In genomic region chr1:98001764-98002163, GRCh38 we compare ENCODE assay signal across 15 cellular contexts.
DNase-seq lines count a peak whose midpoint lies in the region; ATAC-seq, FAIRE-seq and TF ChIP-seq lines count a peak whose summit lies in the region.
"Had no signal": no experiment of that assay in that cellular context is flagged by ENCODE, and none has a peak within 500 bp of the region (broad histone marks: within the 10 kb centered on the region; RNA-seq: fewer than 3 reads in every experiment).

No MANE protein-coding gene starts in this region.

- 81% methylated on average over 1 of the region's 1 CpG; no CpG with 5 or more reads in 1 of the 2 experiments for WGBS in H1 (ENCODE audit: extremely low coverage in 1 of 2, insufficient coverage in 1 of 2, insufficient read length in 1 of 2, insufficient replicate concordance in 2 of 2, low coverage in 1 of 2, low lambda C conversion rate in 2 of 2, missing lambda C conversion rate in 1 of 2), 2 experiments
- WGBS in psoas muscle, 3 donors: 88 to 93% (median 91%) methylated on average over 1 of the region's 1 CpG

- peak; percentile 26 to 27; a peak in 3 of 4 replicates for TF ChIP-seq RAD21 in H1 (IDR thresholded peaks at IDR 0.05 in 1 of 2, conservative IDR thresholded peaks at IDR 0.05 in 1 of 2; ENCODE audit: low read depth in 2 of 2, low read length in 2 of 2)

- no peak for TF ChIP-seq POLR2A in H1 (IDR thresholded peaks at IDR 0.05; ENCODE audit: control extremely low read depth in 1 of 2, low read depth in 2 of 2, low read length in 2 of 2)

- no peak overlapping the region for H2BK15ac ChIP-seq in H1 (ENCODE audit: low read length)

- H3K79me2 ChIP-seq in H1 (ENCODE audit: control insufficient read depth in 1 of 2, insufficient read depth in 2 of 2, low read length in 2 of 2): no peaks in the 10 kb centered on the region

- no peak overlapping the region for H2BK12ac ChIP-seq in H1 (ENCODE audit: low read depth, low read length)

- H3K27ac ChIP-seq in H1 (ENCODE audit: low read depth, low read length) (no peak overlapping the region), psoas muscle (no peak overlapping the region)
- H3K27ac ChIP-seq: tibial artery had no signal

- no peak overlapping the region for H2AK5ac ChIP-seq in H1 (ENCODE audit: low read depth, low read length)

- H4K5ac ChIP-seq in H1 (ENCODE audit: insufficient read length, low read depth, low read length): no peak overlapping the region

- no peaks in the 10 kb centered on the region for H3K79me1 ChIP-seq in H1 (ENCODE audit: low read depth, low read length)

- ATAC-seq in psoas muscle: no peak

- H3K23me2 ChIP-seq in H1 (ENCODE audit: low read depth, low read length): no peaks in the 10 kb centered on the region

- H4K91ac ChIP-seq in H1 (replicated peaks; ENCODE audit: insufficient read length, low read length): no peak overlapping the region

- no peak overlapping the region for H3K4ac ChIP-seq in H1 (replicated peaks; ENCODE audit: insufficient read length, low read depth, low read length)

- H3K36me3 ChIP-seq in H1 (ENCODE audit: control insufficient read depth in 2 of 4, insufficient read depth in 4 of 4, low read length in 3 of 4) (no peaks in the 10 kb centered on the region), psoas muscle (ENCODE audit: insufficient read depth in 1 of 2, low read depth in 1 of 2) (no peaks in the 10 kb centered on the region)
- H3K36me3 ChIP-seq: tibial artery had no signal

- H4K8ac ChIP-seq in H1 (ENCODE audit: extremely low read depth, insufficient read depth, low read length): no peak overlapping the region

- no peak overlapping the region for H2BK5ac ChIP-seq in H1 (ENCODE audit: low read depth, low read length)

- no peak overlapping the region for H2BK120ac ChIP-seq in H1 (replicated peaks; ENCODE audit: low read depth, low read length)

- TF ChIP-seq CTCF in H1 (IDR thresholded peaks at IDR 0.05; ENCODE audit: control extremely low read depth in 1 of 3, insufficient read depth in 1 of 3, low read depth in 1 of 3, low read length in 3 of 3) (peak in 1 of 3 experiments; percentile 10; a peak in 1 of 4 replicates), psoas muscle (IDR thresholded peaks at IDR 0.05) (peak; percentile 8)

- H3K18ac ChIP-seq in H1 (ENCODE audit: extremely low read depth, low read length): no peak overlapping the region

- intact Hi-C loops in psoas muscle (cut with DNase I): no loop called here

- H4K20me1 ChIP-seq in H1 (replicated peaks in 1 of 2; ENCODE audit: control insufficient read depth in 1 of 2, insufficient read depth in 2 of 2, low read length in 2 of 2): no peaks in the 10 kb centered on the region

- H3K4me2 ChIP-seq in H1 (ENCODE audit: insufficient read depth in 1 of 2, low read depth in 2 of 2, low read length in 2 of 2): no peak overlapping the region

- no peak overlapping the region for H3K9ac ChIP-seq in H1 (replicated peaks in 1 of 4; ENCODE audit: extremely low read depth in 1 of 4, low read depth in 3 of 4, low read length in 3 of 4)

- FAIRE-seq in H1 (lab: Jason Lieb, UNC): no peak
- FAIRE-seq: A204.1, colon had no signal

- TF ChIP-seq EP300 in H1 (IDR thresholded peaks at IDR 0.05; ENCODE audit: borderline replicate concordance in 1 of 2, low read depth in 2 of 2, low read length in 2 of 2): no peak

- H3K23ac ChIP-seq in H1 (ENCODE audit: insufficient read length): no peak overlapping the region

- H3K4me1 ChIP-seq in H1 (replicated peaks in 1 of 4; ENCODE audit: control insufficient read depth in 3 of 4, insufficient read depth in 4 of 4, low read length in 3 of 4) (peaks cover 0 to 2% (median 0%) of the 10 kb centered on the region in 4 experiments; a peak in 1 of 7 replicates), psoas muscle (no peaks in the 10 kb centered on the region)
- H3K4me1 ChIP-seq: tibial artery had no signal

- POLR2A ChIA-PET in H1 (lab: Charles Lee; ENCODE audit: partially characterized antibody): no interaction called here

- H2BK20ac ChIP-seq in H1 (ENCODE audit: low read length): no peak overlapping the region

- H3K27me3 ChIP-seq in H1 (replicated peaks in 1 of 4; ENCODE audit: control insufficient read depth in 3 of 4, extremely low read depth in 1 of 4, insufficient read depth in 3 of 4, low read length in 3 of 4) (no peaks in the 10 kb centered on the region), psoas muscle (ENCODE audit: insufficient read depth in 3 of 3, low read length in 2 of 3) (peaks cover 0 to 4% (median 0%) of the 10 kb centered on the region in 3 donors)
- H3K27me3 ChIP-seq: tibial artery had no signal

- CTCF ChIA-PET in H1 (lab: Charles Lee; ENCODE audit: partially characterized antibody): interaction anchor here (0.6 to 1.1 kb wide), 2 partner anchors 48 to 458 kb away, joined by 4 read pairs; no protein-coding TSS in a partner anchor

- H3K9me3 ChIP-seq in H1 (ENCODE audit: insufficient read depth in 2 of 2, low read depth in 1 of 2, low read length in 1 of 2): no peaks in the 10 kb centered on the region
- H3K9me3 ChIP-seq in psoas muscle: no peaks in the 10 kb centered on the region
- H3K9me3 ChIP-seq: tibial artery had no signal

- no peak overlapping the region for H2AFZ ChIP-seq in H1 (ENCODE audit: low read length)

- peak; percentile 18 for DNase-seq in NCI-H1694 treated with DMSO at 0.1 percent for 48 hours (lab: John Stamatoyannopoulos, UW)
- DNase-seq in NCI-H1694 (lab: John Stamatoyannopoulos, UW): no peak
- peak; percentile 12 for DNase-seq in NCI-H69 (lab: John Stamatoyannopoulos, UW)
- no peak for DNase-seq in H1 (ENCODE audit: low read depth in 1 of 2, low spot score in 2 of 2)
- DNase-seq in psoas muscle: no peak
- no peak for DNase-seq in NCI-H2081 treated with DMSO at 0.1 percent for 48 hours (lab: John Stamatoyannopoulos, UW)
- DNase-seq in NCI-H2029 treated with DMSO at 0.1 percent for 48 hours (lab: John Stamatoyannopoulos, UW): no peak
- DNase-seq in T-helper 2 cell: no peak
- DNase-seq: activated CD8-positive, alpha-beta memory T cell treated with anti-CD3 and anti-CD28 coated beads, Interleukin-2, amount 50 U/mL, for 48 hours; DMS153; Karpas-422; stimulated activated CD8-positive, alpha-beta memory T cell treated with anti-CD3 and anti-CD28 coated beads, Interleukin-4, amount 100 ng/mL, for 48 hours; tibial artery had no signal

- no peak overlapping the region for H3K14ac ChIP-seq in H1 (ENCODE audit: insufficient read length)

- no peak overlapping the region for H3K4me3 ChIP-seq in H1 (ENCODE audit: extremely low read depth in 1 of 4, insufficient read depth in 2 of 4, low read depth in 3 of 4, low read length in 4 of 4)
- no peak overlapping the region for H3K4me3 ChIP-seq in psoas muscle
- H3K4me3 ChIP-seq: tibial artery had no signal

- H3K56ac ChIP-seq in H1 (replicated peaks; ENCODE audit: insufficient read length, low read depth, low read length): no peak overlapping the region

TF ChIP-seq in H1, 55 proteins besides CTCF, POLR2A, EP300 and RAD21 (continues in another document):
- TF ChIP-seq KDM5A (IDR thresholded peaks at IDR 0.05; ENCODE audit: low read length) (no peak), SIRT6 (IDR thresholded peaks at IDR 0.05; ENCODE audit: low read length) (no peak), ATF3 (IDR thresholded peaks at IDR 0.05; ENCODE audit: insufficient read depth, low read depth, low read length) (no peak), ATF2 (IDR thresholded peaks at IDR 0.05; ENCODE audit: low read length) (no peak), YY1 (IDR thresholded peaks at IDR 0.05; ENCODE audit: low read depth, low read length) (no peak)

Comparison
In these comparisons a context has a peak if more than half of its experiments do, and no peak if none do; other contexts are left out.
1. DNase-seq: peak in NCI-H1694 treated with DMSO at 0.1 percent for 48 hours (single experiment) and NCI-H69 (single experiment); none in NCI-H1694 (single experiment), H1 (0 of 2), psoas muscle (0 of 2), NCI-H2081 treated with DMSO at 0.1 percent for 48 hours (single experiment), NCI-H2029 treated with DMSO at 0.1 percent for 48 hours (single experiment) and T-helper 2 cell (0 of 5).